26 cellular contexts compared by ENCODE assay signal in genomic region chr1:242770366-242770765, GRCh38.
"Had no signal": no experiment of that assay in that cellular context is flagged by ENCODE, and none has a peak within 500 bp of the region (broad histone marks: within the 10 kb centered on the region; RNA-seq: fewer than 3 reads in every experiment).

No MANE protein-coding gene starts in this region.

- H3K27me3 Mint-ChIP-seq: activated B cell treated with CpG ODN at 0.5 μM for 24 hours; activated CD4-positive, alpha-beta T cell treated with anti-CD3 and anti-CD28 coated beads for 36 hours; dendritic cell treated with granulocyte-macrophage colony-stimulating factor and Interleukin-4, amounts not matched to agents 40 ng/mL and 50 ng/mL, for 4 days; naive B cell; stimulated activated naive B cell treated with anti-CD40 and anti-IgM and Interleukin-4, amounts not matched to agents 10 μg/mL and 1 μg/mL and 100 μg/mL, for 72 hours had no signal

- H3K4me3 Mint-ChIP-seq: activated B cell treated with CpG ODN at 0.5 μM for 24 hours; activated CD4-positive, alpha-beta T cell treated with anti-CD3 and anti-CD28 coated beads for 36 hours; activated naive CD8-positive, alpha-beta T cell treated with anti-CD3 and anti-CD28 coated beads for 36 hours; activated T-cell treated with anti-CD3 and anti-CD28 coated beads, Interleukin-2, amount 50 U/mL, for 4 hours; dendritic cell treated with granulocyte-macrophage colony-stimulating factor and Interleukin-4, amounts not matched to agents 40 ng/mL and 50 ng/mL, for 4 days; naive B cell; stimulated activated naive B cell treated with anti-CD40 and anti-IgM and Interleukin-4, amounts not matched to agents 10 μg/mL and 1 μg/mL and 100 μg/mL, for 72 hours had no signal

- H3K9ac ChIP-seq: parathyroid adenoma had no signal

- H3K27ac Mint-ChIP-seq: activated B cell treated with CpG ODN at 0.5 μM for 24 hours; activated CD4-positive, alpha-beta T cell treated with anti-CD3 and anti-CD28 coated beads for 36 hours; activated naive CD8-positive, alpha-beta T cell treated with anti-CD3 and anti-CD28 coated beads for 36 hours; activated T-helper 2 cell treated with anti-CD3 and anti-CD28 coated beads, Interferon-gamma antibody, Interleukin-2, Interleukin-4, amounts not matched to agents 10 μg/mL and 5 μg/mL and 100 μg/mL, durations not matched to agents 14 hours and 24 hours and 36 hours; dendritic cell treated with granulocyte-macrophage colony-stimulating factor and Interleukin-4, amounts not matched to agents 40 ng/mL and 50 ng/mL, for 4 days; stimulated activated naive B cell treated with anti-CD40 and anti-IgM and Interleukin-4, amounts not matched to agents 10 μg/mL and 1 μg/mL and 100 μg/mL, for 72 hours had no signal

- H3K79me2 ChIP-seq: parathyroid adenoma had no signal

- H3K36me3 ChIP-seq: lower lobe of right lung, upper lobe of left lung had no signal

- H3K9me3 Mint-ChIP-seq: activated T-helper 2 cell treated with anti-CD3 and anti-CD28 coated beads, Interferon-gamma antibody, Interleukin-2, Interleukin-4, amounts not matched to agents 10 μg/mL and 5 μg/mL and 100 μg/mL, durations not matched to agents 14 hours and 24 hours and 36 hours had no signal

- H3K27ac ChIP-seq: lower lobe of right lung, parathyroid adenoma, testis, upper lobe of left lung had no signal

- DNase-seq: activated B cell treated with CpG ODN at 0.5 μM for 24 hours; activated CD4-positive, alpha-beta T cell treated with anti-CD3 and anti-CD28 coated beads for 36 hours; activated CD4-positive, alpha-beta T cell treated with anti-CD3 and anti-CD28 coated beads, Interleukin-2, amount 50 U/mL, for 4 hours; activated CD8-positive, alpha-beta memory T cell treated with anti-CD3 and anti-CD28 coated beads, Interleukin-2, amount 50 U/mL, for 48 hours; activated naive CD4-positive, alpha-beta T cell treated with Interleukin-2 at 50 U/mL for 16 hours; activated naive CD8-positive, alpha-beta T cell treated with anti-CD3 and anti-CD28 coated beads for 36 hours; activated T-cell treated with anti-CD3 and anti-CD28 coated beads, Interleukin-2, amount 50 U/mL, for 4 hours; amniotic stem cell; effector CD4-positive, alpha-beta T cell; foreskin melanocyte; kidney; lower lobe of right lung; naive B cell; nucleus accumbens; stimulated activated CD4-positive, alpha-beta T cell treated with anti-CD3 and anti-CD28 coated beads, Interleukin-2, amount 100 ng/mL, for 48 hours; stimulated activated CD8-positive, alpha-beta memory T cell treated with anti-CD3 and anti-CD28 coated beads, Interleukin-4, amount 100 ng/mL, for 48 hours; stimulated activated naive B cell treated with anti-CD40 and anti-IgM and Interleukin-4, amounts not matched to agents 10 μg/mL and 1 μg/mL and 100 μg/mL, for 72 hours; T-helper 9 cell; testis; upper lobe of left lung had no signal

- H3K4me3 ChIP-seq: lower lobe of right lung, testis, upper lobe of left lung had no signal

- H3K9me3 ChIP-seq: lower lobe of right lung, testis had no signal

- FAIRE-seq: endometrium, kidney had no signal

- H3K4me1 Mint-ChIP-seq: activated B cell treated with CpG ODN at 0.5 μM for 24 hours; activated CD4-positive, alpha-beta T cell treated with anti-CD3 and anti-CD28 coated beads for 36 hours; activated naive CD8-positive, alpha-beta T cell treated with anti-CD3 and anti-CD28 coated beads for 36 hours; naive B cell; stimulated activated naive B cell treated with anti-CD40 and anti-IgM and Interleukin-4, amounts not matched to agents 10 μg/mL and 1 μg/mL and 100 μg/mL, for 72 hours had no signal

- ATAC-seq: activated CD4-positive, alpha-beta T cell treated with anti-CD3 and anti-CD28 coated beads for 36 hours; activated T-cell treated with anti-CD3 and anti-CD28 coated beads, Interleukin-2, amount 50 U/mL, for 4 hours; left lobe of liver; lower lobe of right lung; sciatic nerve; stimulated activated naive B cell treated with anti-CD40 and anti-IgM and Interleukin-4, amounts not matched to agents 10 μg/mL and 1 μg/mL and 100 μg/mL, for 72 hours had no signal

- H2AFZ ChIP-seq: parathyroid adenoma had no signal

- H3K27me3 ChIP-seq: testis, upper lobe of left lung had no signal

- H3K4me1 ChIP-seq: lower lobe of right lung, parathyroid adenoma, testis, upper lobe of left lung had no signal

- H3K36me3 Mint-ChIP-seq: activated naive CD8-positive, alpha-beta T cell treated with anti-CD3 and anti-CD28 coated beads for 36 hours had no signal
